ENCODE assay signal across 10 cellular contexts in genomic region chrX:27918799-27919198, GRCh38.
A peak's percentile ranks its signal among the peaks of the same experiment; 100 is the strongest.
DNase-seq lines count a peak whose midpoint lies in the region; ATAC-seq and TF ChIP-seq lines count a peak whose summit lies in the region.
"Had no signal": no experiment of that assay in that cellular context is flagged by ENCODE, and none has a peak within 500 bp of the region (broad histone marks: within the 10 kb centered on the region; RNA-seq: fewer than 3 reads in every experiment).

No MANE protein-coding gene starts in this region.

- no peaks in the 10 kb centered on the region for H3K9me3 ChIP-seq in mucosa of descending colon

- no peaks in the 10 kb centered on the region for H3K4me1 ChIP-seq in mucosa of descending colon (ENCODE audit: low read depth)

- H3K4me3 ChIP-seq in mucosa of descending colon: no peak overlapping the region

- intact Hi-C loops in mucosa of descending colon (cut with DNase I, micrococcal nuclease): no loop called here

- peak; percentile 18 for TF ChIP-seq CTCF in mucosa of descending colon (IDR thresholded peaks at IDR 0.05)

- DNase-seq in DMS53 treated with DMSO at 0.1 percent for 48 hours (lab: John Stamatoyannopoulos, UW; ENCODE audit: unreplicated experiment) (peak; percentile 20), NCI-H82 (lab: John Stamatoyannopoulos, UW) (peak; percentile 9), dermis blood vessel endothelial cell (peak; percentile 19), mucosa of descending colon (peak in 2 of 3 donors; percentile 20 to 68), glomerular visceral epithelial cell (ENCODE audit: extremely low spot score) (no peak), T-helper 1 cell (no peak)
- DNase-seq: activated naive CD4-positive, alpha-beta T cell treated with anti-CD3 and anti-CD28 coated beads for 36 hours; nucleus accumbens had no signal

- ATAC-seq in mucosa of descending colon (peak; percentile 49), GM19452 (IDR thresholded peaks at IDR 0.05; ENCODE audit: unreplicated experiment) (no peak), HG03108 (IDR thresholded peaks at IDR 0.05; ENCODE audit: unreplicated experiment) (no peak)

- H3K36me3 ChIP-seq in mucosa of descending colon (ENCODE audit: low read depth): no peaks in the 10 kb centered on the region

Comparison
In these comparisons a context has a peak if more than half of its experiments do, and no peak if none do; other contexts are left out.
1. DNase-seq: peak in DMS53 treated with DMSO at 0.1 percent for 48 hours (single experiment), NCI-H82 (single experiment), dermis blood vessel endothelial cell (single experiment) and mucosa of descending colon (2 of 3); none in glomerular visceral epithelial cell (single experiment) and T-helper 1 cell (0 of 5).